ENCODE assay signal across 8 cellular contexts in genomic region chr13:34941835-34942731, GRCh38. TPM values are rescaled to one million over a fixed set of nuclear protein-coding genes. Genes with fewer than 3 reads are reported as not detected.
DNase-seq lines count a peak whose midpoint lies in the region; ATAC-seq and TF ChIP-seq lines count a peak whose summit lies in the region.

NBEA (plus strand) TSS chr13:34942270; CDS start chr13:34942821, 551 bp downstream.

- WGBS in right cardiac atrium = under 1% methylated on average over 75 of the region's 76 CpGs

- H3K27ac ChIP-seq in right cardiac atrium (ENCODE audit: low read length) (peak within 1 kb of the TSS; percentile 87), uterus (peak within 1 kb of the TSS; percentile 87 to 89)

- H3K27me3 Mint-ChIP-seq in T-helper 17 cell = peaks cover 24% of the 10 kb centered on the region

- peak within 1 kb of the TSS; percentile 92 for H3K4me3 Mint-ChIP-seq in T-helper 17 cell

- peaks cover 16% of the 10 kb centered on the region for H3K4me1 Mint-ChIP-seq in T-helper 17 cell

- peak within 1 kb of the TSS; percentile 87 for H3K4me3 ChIP-seq in GM08714 (ENCODE audit: low read length)
- peak within 1 kb of the TSS; percentile 86 for H3K4me3 ChIP-seq in right cardiac atrium (ENCODE audit: low read length)
- peak within 1 kb of the TSS; percentile 89 to 92 for H3K4me3 ChIP-seq in uterus

- peak in 3 of 4 experiments; percentile 19 to 47 (median 45) for TF ChIP-seq CTCF in uterus (IDR thresholded peaks at IDR 0.05)

- peak; percentile 89 to 94 (median 92) for DNase-seq in NCI-H1417 (lab: John Stamatoyannopoulos, UW)
- peak; percentile 34 to 74 (median 40) for DNase-seq in T-helper 17 cell
- DNase-seq in anterior cingulate cortex (lab: John Stamatoyannopoulos, UW) = peak in 57 of 58 donors; percentile 28 to 88 (median 72)
- DNase-seq in right cardiac atrium = peak; percentile 81 to 93 (median 90)
- peak; percentile 82 for DNase-seq in putamen (ENCODE audit: low spot score)
- DNase-seq in uterus = peak; percentile 61 to 80

- H3K27me3 ChIP-seq in right cardiac atrium (ENCODE audit: control insufficient read depth, insufficient read depth) (no peaks in the 10 kb centered on the region), uterus (no peaks in the 10 kb centered on the region)

- peak; percentile 77 for ATAC-seq in HG02588 (IDR thresholded peaks at IDR 0.05; ENCODE audit: unreplicated experiment)
- peak; percentile 73 for ATAC-seq in T-helper 17 cell
- ATAC-seq in right cardiac atrium = peak; percentile 93 to 94

- H3K36me3 Mint-ChIP-seq in T-helper 17 cell (ENCODE audit: low read depth) = peaks cover 4% of the 10 kb centered on the region

- no peaks in the 10 kb centered on the region for H3K36me3 ChIP-seq in uterus

- intact Hi-C loops in right cardiac atrium (cut with DNase I) = no loop called here
- intact Hi-C loops in uterus (cut with DNase I; ENCODE audit: low total_unique reads) = no loop called here

- H3K9me3 ChIP-seq in T-helper 17 cell (ENCODE audit: control insufficient read depth, low read length, poor library complexity, severe bottlenecking) (no peaks in the 10 kb centered on the region), right cardiac atrium (ENCODE audit: control insufficient read depth, low read length) (no peaks in the 10 kb centered on the region), uterus (no peaks in the 10 kb centered on the region)

- TF ChIP-seq POLR2A in uterus (IDR thresholded peaks at IDR 0.05) = peak in 1 of 2 donors; percentile 51

- H3K27ac Mint-ChIP-seq in T-helper 17 cell = peak within 1 kb of the TSS; percentile 65

- H3K4me1 ChIP-seq in right cardiac atrium (ENCODE audit: control insufficient read depth, insufficient read depth, low read length) = no peaks in the 10 kb centered on the region
- no peaks in the 10 kb centered on the region for H3K4me1 ChIP-seq in uterus

RNA-seq across cellular contexts. Expression of gene NBEA, which starts in this region (rescaled TPM):
- total RNA-seq in T-helper 17 cell (1 to 10 TPM; 2.6 to 3.8 TPM), right cardiac atrium (10 to 100 TPM; 16.4 to 20.7 (median 20.1) TPM), uterus (10 to 100 TPM; 15.6 to 58.1 (median 37.3) TPM)
- 8.1 TPM for polyA plus RNA-seq in right cardiac atrium

Comparison
In these comparisons a context has a peak if more than half of its experiments do, and no peak if none do; other contexts are left out.
1. Peak in every context shown above with its lines: DNase-seq, ATAC-seq, H3K4me3 ChIP-seq and H3K27ac ChIP-seq.
2. DNase-seq: peak in every context shown above with its lines; median percentile 92 in NCI-H1417; 90 in right cardiac atrium; 82 in putamen; 72 in anterior cingulate cortex; 70 in uterus; 40 in T-helper 17 cell.